In the genomic region with DNA sequence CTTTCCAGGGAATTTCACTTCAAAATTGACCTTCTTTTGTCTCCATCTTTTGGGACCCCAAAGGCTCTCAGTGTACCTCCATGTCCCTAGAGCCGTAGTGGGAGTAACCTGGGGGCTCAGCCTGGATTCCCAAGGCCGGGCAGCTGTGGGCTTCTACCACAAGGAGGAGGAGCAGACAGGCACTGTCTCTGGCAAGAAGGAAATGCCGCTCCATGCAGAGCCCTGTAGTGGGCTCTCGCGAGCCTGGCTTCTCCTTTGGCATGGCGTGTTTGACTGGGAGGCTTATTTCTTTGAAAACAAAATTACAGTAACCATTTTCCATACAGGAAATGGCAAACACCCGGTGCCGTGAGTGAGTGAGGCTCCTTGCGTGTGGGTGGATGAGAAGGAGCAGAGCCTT, we compare ENCODE assay signal across 22 cellular contexts.
DNase-seq lines count a peak whose midpoint lies in the region; ATAC-seq and TF ChIP-seq lines count a peak whose summit lies in the region.
"Had no signal": no experiment of that assay in that cellular context is flagged by ENCODE, and none has a peak within 500 bp of the region (broad histone marks: within the 10 kb centered on the region; RNA-seq: fewer than 3 reads in every experiment).

No MANE protein-coding gene starts in this region.

- peaks cover 15% of the 10 kb centered on the region for H3K4me1 Mint-ChIP-seq in neural progenitor cell

- H3F3A ChIP-seq in neural progenitor cell (ENCODE audit: low read depth) = no peaks in the 10 kb centered on the region

- H3K27ac Mint-ChIP-seq in neural progenitor cell = no peak overlapping the region
- H3K27ac Mint-ChIP-seq: CD8-positive, alpha-beta T cell; T-helper 17 cell had no signal

- no peak overlapping the region for H3K4me2 ChIP-seq in neural progenitor cell

- H3K9me3 Mint-ChIP-seq in neural progenitor cell = no peaks in the 10 kb centered on the region
- H3K9me3 Mint-ChIP-seq: CD8-positive, alpha-beta T cell had no signal

- H3K4me3 ChIP-seq in GM12865 (ENCODE audit: low read depth, low read length) (no peak overlapping the region), neural progenitor cell (no peak overlapping the region)
- H3K4me3 ChIP-seq: MG63, SK-N-MC had no signal

- no peak overlapping the region for H3K27ac ChIP-seq in neural progenitor cell
- H3K27ac ChIP-seq: SK-N-MC had no signal

- H3K79me2 ChIP-seq in neural progenitor cell (ENCODE audit: low read depth) = no peaks in the 10 kb centered on the region

- H3K36me3 ChIP-seq in neural progenitor cell = no peaks in the 10 kb centered on the region
- H3K36me3 ChIP-seq: MG63 had no signal

- peak; percentile 1 for TF ChIP-seq CTCF in GM12865 (IDR thresholded peaks at IDR 0.05; ENCODE audit: insufficient read depth, low read depth, low read length, missing control alignments)
- TF ChIP-seq CTCF in neural progenitor cell (IDR thresholded peaks at IDR 0.05) = peak; percentile 18

- no peaks in the 10 kb centered on the region for H3K36me3 Mint-ChIP-seq in neural progenitor cell
- H3K36me3 Mint-ChIP-seq: CD8-positive, alpha-beta T cell had no signal

- in situ Hi-C loops in KBM-7 (cut with MboI; ENCODE audit: low pct_unique_long_range_greater_than_20kb, low sequenced_read_pairs) = no loop called here

- no peak overlapping the region for H3K4me3 Mint-ChIP-seq in neural progenitor cell
- H3K4me3 Mint-ChIP-seq: CD8-positive, alpha-beta T cell; T-helper 17 cell had no signal

- H4K20me1 ChIP-seq in neural progenitor cell (ENCODE audit: low read depth) = no peaks in the 10 kb centered on the region

- no peak overlapping the region for H3K9ac ChIP-seq in neural progenitor cell

- H3K27me3 Mint-ChIP-seq in neural progenitor cell (ENCODE audit: insufficient read depth, low read depth) = peaks cover 2% of the 10 kb centered on the region
- H3K27me3 Mint-ChIP-seq: T-helper 17 cell had no signal

- ATAC-seq in HG03175 (IDR thresholded peaks at IDR 0.05; ENCODE audit: unreplicated experiment) (no peak), HG02973 (IDR thresholded peaks at IDR 0.05; ENCODE audit: unreplicated experiment) (no peak), HG03354 (IDR thresholded peaks at IDR 0.05; ENCODE audit: poor library complexity, severe bottlenecking, unreplicated experiment) (no peak)
- ATAC-seq: CD8-positive, alpha-beta T cell; HCT116; T-helper 17 cell had no signal

- DNase-seq in GM12865 (ENCODE audit: low read depth) = no peak
- DNase-seq in KBM-7 = peak; percentile 9
- DNase-seq in dermis blood vessel endothelial cell = peak; percentile 18
- peak; percentile 15 for DNase-seq in neural progenitor cell (ENCODE audit: low spot score)
- DNase-seq: AML-193; C1 segment of cervical spinal cord; Calu3; CD8-positive, alpha-beta T cell; DMS153; MG63; NCI-H1417 treated with DMSO at 0.1 percent for 48 hours; NCI-H187; NCI-H446; NCI-H526; SHP77; SW 1271; T-helper 17 cell had no signal

- no peak overlapping the region for H2AFZ ChIP-seq in neural progenitor cell (replicated peaks)

- H3K9me3 ChIP-seq in neural progenitor cell (ENCODE audit: low read depth) = no peaks in the 10 kb centered on the region
- H3K9me3 ChIP-seq: MG63 had no signal

- H3K27me3 ChIP-seq in neural progenitor cell = no peaks in the 10 kb centered on the region
- H3K27me3 ChIP-seq: MG63 had no signal

- peaks cover 7% of the 10 kb centered on the region for H3K4me1 ChIP-seq in neural progenitor cell
